ENCODE assay signal across 12 cellular contexts in the genomic region with DNA sequence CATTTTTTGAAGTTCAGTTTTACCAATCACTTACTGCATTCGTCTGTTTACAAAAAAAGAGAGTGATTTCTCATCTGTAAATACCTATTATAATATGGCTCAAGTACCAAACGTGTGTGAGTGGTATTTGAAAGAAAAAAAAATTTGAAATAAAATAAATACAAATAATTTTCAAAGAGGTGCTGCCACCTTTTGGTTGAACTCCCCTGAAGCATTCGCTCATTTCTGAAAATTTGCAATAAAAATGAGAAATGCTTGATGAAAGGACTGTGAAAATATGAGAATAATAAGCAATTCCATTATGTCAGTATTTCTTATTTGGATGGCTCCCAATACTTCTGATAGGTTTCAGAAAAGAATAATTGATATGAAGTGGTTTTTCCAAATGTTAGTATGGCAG.
DNase-seq lines count a peak whose midpoint lies in the region; ATAC-seq, FAIRE-seq and TF ChIP-seq lines count a peak whose summit lies in the region.
"Had no signal": no experiment of that assay in that cellular context is flagged by ENCODE, and none has a peak within 500 bp of the region (broad histone marks: within the 10 kb centered on the region; RNA-seq: fewer than 3 reads in every experiment).

No MANE protein-coding gene starts in this region.

- no peaks in the 10 kb centered on the region for H3K9me3 Mint-ChIP-seq in H9

- H3K23me2 ChIP-seq in H9 (ENCODE audit: insufficient read length, low read depth, low read length, poor library complexity, severe bottlenecking), result no peaks in the 10 kb centered on the region

- H3K4me1 Mint-ChIP-seq in H9, result peaks cover 0 to 3% of the 10 kb centered on the region in 2 experiments; a peak in 2 of 4 replicates

- no peak overlapping the region for H3K27ac ChIP-seq in A673 (ENCODE audit: low read depth, low read length, poor library complexity, severe bottlenecking)
- no peak overlapping the region for H3K27ac ChIP-seq in H9 (ENCODE audit: insufficient read length, low read depth, low read length)
- H3K27ac ChIP-seq in gastroesophageal sphincter, result no peak overlapping the region
- H3K27ac ChIP-seq: skin epidermis had no signal

- no peak for TF ChIP-seq POLR2A in gastroesophageal sphincter (IDR thresholded peaks at IDR 0.05)

- no peak overlapping the region for H3K18ac ChIP-seq in H9 (ENCODE audit: insufficient read length, low read depth, low read length)

- H3K4me1 ChIP-seq in A673 (ENCODE audit: insufficient read depth, low read length, poor library complexity, severe bottlenecking) (no peaks in the 10 kb centered on the region), H9 (ENCODE audit: insufficient read depth, low read length) (no peaks in the 10 kb centered on the region), gastroesophageal sphincter (no peaks in the 10 kb centered on the region)

- no peak overlapping the region for H2BK15ac ChIP-seq in H9 (ENCODE audit: low read depth, low read length)

- H3K23ac ChIP-seq in H9 (ENCODE audit: insufficient read length, low read depth, low read length), result no peak overlapping the region

- POLR2A ChIA-PET in A673 (lab: Charles Lee; ENCODE audit: low non-redundant PET), result no interaction called here

- no peaks in the 10 kb centered on the region for H3K9me3 ChIP-seq in A673 (ENCODE audit: low read depth, low read length, poor library complexity, severe bottlenecking)
- no peaks in the 10 kb centered on the region for H3K9me3 ChIP-seq in H9 (ENCODE audit: control insufficient read depth, low read depth, low read length)
- H3K9me3 ChIP-seq in gastroesophageal sphincter, result no peaks in the 10 kb centered on the region

- no peak overlapping the region for H3K27ac Mint-ChIP-seq in H9

- H3K4me3 Mint-ChIP-seq in H9, result no peak overlapping the region

- no peak overlapping the region for H3K56ac ChIP-seq in H9 (ENCODE audit: insufficient read length, low read depth, low read length)

- H4K5ac ChIP-seq in H9 (ENCODE audit: insufficient read length, low read depth, low read length), result no peak overlapping the region

- no peak for TF ChIP-seq EP300 in gastroesophageal sphincter (IDR thresholded peaks at IDR 0.05)

- DNase-seq in A673 (ENCODE audit: low spot score) (no peak), H9 (no peak), RKO (ENCODE audit: low spot score) (peak; percentile 27), frontal cortex (ENCODE audit: low spot score in 2 of 2) (no peak), DMS79 treated with DMSO at 0.1 percent for 48 hours (lab: John Stamatoyannopoulos, UW) (no peak)
- no peak for DNase-seq in activated naive CD4-positive, alpha-beta T cell treated with anti-CD3 and anti-CD28 coated beads, Interleukin-2, amount 50 U/mL, for 16 hours
- DNase-seq: activated gamma-delta T cell treated with Interleukin-2 at 50 U/mL for 16 hours; COR-L47; effector memory CD4-positive, alpha-beta T cell had no signal

- intact Hi-C loops in A673 (cut with micrococcal nuclease; ENCODE audit: unreplicated experiment), result no loop called here

- FAIRE-seq in frontal cortex (lab: Jason Lieb, UNC), result peak; percentile 82

- ATAC-seq in gastroesophageal sphincter (no peak), HG03520 (IDR thresholded peaks at IDR 0.05; ENCODE audit: unreplicated experiment) (no peak)

- H3T11ph ChIP-seq in H9 (ENCODE audit: low read length), result no peak overlapping the region

- H2BK12ac ChIP-seq in H9 (ENCODE audit: insufficient read length, low read depth, low read length), result no peak overlapping the region

- no peaks in the 10 kb centered on the region for H4K20me1 ChIP-seq in H9 (ENCODE audit: control insufficient read depth, insufficient read depth, insufficient read length)

- CTCF ChIA-PET in A673 (lab: Charles Lee), result no interaction called here

- H3K79me2 ChIP-seq in H9 (ENCODE audit: insufficient read depth, low read length), result no peaks in the 10 kb centered on the region

- H3K79me1 ChIP-seq in H9 (ENCODE audit: insufficient read depth, low read depth, low read length, poor library complexity, severe bottlenecking), result no peaks in the 10 kb centered on the region

- no peak overlapping the region for H4K91ac ChIP-seq in H9 (ENCODE audit: insufficient read length, low read depth, low read length)

- no peak overlapping the region for H2BK5ac ChIP-seq in H9 (ENCODE audit: insufficient read length, low read length)

- H3K4me3 ChIP-seq in A673 (ENCODE audit: low read depth, low read length, poor library complexity, severe bottlenecking), result no peak overlapping the region
- H3K4me3 ChIP-seq in gastroesophageal sphincter, result no peak overlapping the region
- H3K4me3 ChIP-seq: skin epidermis had no signal

- H2BK120ac ChIP-seq in H9 (ENCODE audit: low read depth, low read length, poor library complexity, severe bottlenecking), result no peak overlapping the region

- no peak overlapping the region for H2BK20ac ChIP-seq in H9 (ENCODE audit: low read depth, low read length, poor library complexity, severe bottlenecking)

- no peaks in the 10 kb centered on the region for H3K36me3 Mint-ChIP-seq in H9 (ENCODE audit: insufficient read depth in 1 of 3, low read depth in 3 of 3)

- H3K36me3 ChIP-seq in A673 (ENCODE audit: insufficient read depth, low read length, poor library complexity, severe bottlenecking), result no peaks in the 10 kb centered on the region
- H3K36me3 ChIP-seq in gastroesophageal sphincter, result no peaks in the 10 kb centered on the region

- TF ChIP-seq CTCF in A673 (conservative IDR thresholded peaks at IDR 0.05; ENCODE audit: low read depth, low read length) (peak; percentile 29; the same call in 1 of the 2 replicates), H9 (conservative IDR thresholded peaks at IDR 0.05) (peak; percentile 67), gastroesophageal sphincter (IDR thresholded peaks at IDR 0.05) (peak in 1 of 4 experiments; percentile 17)

- H3K4ac ChIP-seq in H9 (ENCODE audit: low read depth, low read length), result no peak overlapping the region

- no peak overlapping the region for H4K8ac ChIP-seq in H9 (replicated peaks; ENCODE audit: insufficient read length, low read depth, low read length)

- no TSS peak for BruUV-seq in A673 (replicated peaks; lab: Mats Ljungman, UMichigan)

- no peak overlapping the region for H2AFZ ChIP-seq in H9 (ENCODE audit: low read length)

- no peaks in the 10 kb centered on the region for H3K27me3 Mint-ChIP-seq in H9 (ENCODE audit: low read depth)

- no CpG with 5 or more reads among the region's 3 CpGs for WGBS in H9 (ENCODE audit: extremely low coverage, insufficient read length, low lambda C conversion rate)
- 16 to 19% methylated on average over 3 of the region's 3 CpGs for WGBS in gastroesophageal sphincter (ENCODE audit: low coverage in 1 of 2), 2 donors

- H3K4me2 ChIP-seq in H9 (ENCODE audit: insufficient read depth, insufficient read length, low read length), result no peak overlapping the region

- no peak overlapping the region for H2AK5ac ChIP-seq in H9 (ENCODE audit: insufficient read length, low read length)

- H3K27me3 ChIP-seq in A673 (replicated peaks; ENCODE audit: insufficient read depth, low read depth, low read length, poor library complexity), result no peaks in the 10 kb centered on the region
- no peaks in the 10 kb centered on the region for H3K27me3 ChIP-seq in H9 (ENCODE audit: insufficient read depth, low read length)
- H3K27me3 ChIP-seq in gastroesophageal sphincter, result no peaks in the 10 kb centered on the region

- H3K14ac ChIP-seq in H9 (ENCODE audit: insufficient read depth, low read length), result no peak overlapping the region

- no peak overlapping the region for H3K9ac ChIP-seq in H9 (ENCODE audit: extremely low read depth, insufficient read length, low read length)
